1 cellular context compared by ENCODE assay signal in the genomic region with DNA sequence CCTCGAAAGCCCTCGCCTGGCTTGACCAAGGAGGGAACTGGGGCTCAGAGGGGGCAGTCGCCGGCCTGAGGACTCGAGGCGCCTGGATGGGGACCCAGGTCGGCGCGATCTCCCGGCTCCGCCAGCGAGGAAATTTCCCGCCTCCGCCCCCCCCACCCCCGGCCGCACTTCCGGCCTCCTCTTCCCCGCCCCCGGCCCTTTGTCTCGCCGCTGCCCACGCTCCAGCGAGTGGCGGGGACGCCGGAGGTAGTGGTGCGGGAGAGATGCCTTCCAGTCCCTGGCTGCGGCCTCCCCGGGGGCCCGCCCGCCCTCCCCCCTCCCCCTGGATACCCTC.
TF ChIP-seq lines count a peak whose summit lies in the region.

No MANE protein-coding gene starts in this region.

TF ChIP-seq in K562, 482 proteins besides CTCF, POLR2A, EP300 and RAD21:
- TF ChIP-seq POU5F1 (IDR thresholded peaks at IDR 0.05; ENCODE audit: borderline replicate concordance, low read depth, low read length, partially characterized antibody) (no peak), NCOA6 (IDR thresholded peaks at IDR 0.05) (0 out of 2 replicates have a peak, but pooled peaks have one; percentile 5), ZNF699 (CRISPR knock-in tag; IDR thresholded peaks at IDR 0.05; ENCODE audit: insufficient replicate concordance) (no peak), GABPA (tag; conservative IDR thresholded peaks at IDR 0.05; ENCODE audit: low read depth) (peak; percentile 67)
- TF ChIP-seq, protein P1, sequence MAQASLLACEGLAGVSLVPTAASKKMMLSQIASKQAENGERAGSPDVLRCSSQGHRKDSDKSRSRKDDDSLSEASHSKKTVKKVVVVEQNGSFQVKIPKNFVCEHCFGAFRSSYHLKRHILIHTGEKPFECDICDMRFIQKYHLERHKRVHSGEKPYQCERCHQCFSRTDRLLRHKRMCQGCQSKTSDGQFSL (CRISPR knock-in tag; IDR thresholded peaks at IDR 0.05), result peak; percentile 54; the same call in 1 of the 2 replicates
- TF ChIP-seq, protein P1 (tag; IDR thresholded peaks at IDR 0.05), result peak in 1 of 2 experiments; percentile 80; a peak in 2 of 4 replicates
- TF ChIP-seq, protein P2, sequence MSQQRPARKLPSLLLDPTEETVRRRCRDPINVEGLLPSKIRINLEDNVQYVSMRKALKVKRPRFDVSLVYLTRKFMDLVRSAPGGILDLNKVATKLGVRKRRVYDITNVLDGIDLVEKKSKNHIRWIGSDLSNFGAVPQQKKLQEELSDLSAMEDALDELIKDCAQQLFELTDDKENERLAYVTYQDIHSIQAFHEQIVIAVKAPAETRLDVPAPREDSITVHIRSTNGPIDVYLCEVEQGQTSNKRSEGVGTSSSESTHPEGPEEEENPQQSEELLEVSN (IDR thresholded peaks at IDR 0.05; ENCODE audit: borderline replicate concordance in 1 of 2, extremely low read depth in 1 of 2, insufficient read depth in 1 of 2, insufficient read length in 1 of 2, low read depth in 1 of 2, low read length in 1 of 2, poor library complexity in 1 of 2, severe bottlenecking in 1 of 2), result peak in 1 of 2 experiments; percentile 55
